20 cellular contexts compared by ENCODE assay signal in the genomic region with DNA sequence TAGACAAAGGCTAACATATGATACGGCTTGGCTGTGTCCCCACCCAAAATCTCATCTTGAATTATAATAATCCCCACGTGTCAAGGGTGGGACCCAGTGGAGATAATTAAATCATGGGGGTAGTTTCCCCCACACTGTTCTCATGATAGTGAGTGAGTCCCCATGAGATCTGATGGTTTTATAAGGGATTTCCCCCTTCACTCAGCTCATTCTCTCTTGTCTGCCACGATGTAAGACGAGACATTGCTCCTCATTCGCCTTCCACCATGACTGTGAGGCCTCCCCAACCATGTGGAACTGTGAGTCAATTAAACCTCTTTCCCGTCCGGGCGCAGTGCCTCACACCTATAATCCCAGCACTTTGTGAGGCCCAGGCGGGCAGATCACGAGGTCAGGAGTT.
A peak's percentile ranks its signal among the peaks of the same experiment; 100 is the strongest.
DNase-seq lines count a peak whose midpoint lies in the region; ATAC-seq, FAIRE-seq and TF ChIP-seq lines count a peak whose summit lies in the region.
"Had no signal": no experiment of that assay in that cellular context is flagged by ENCODE, and none has a peak within 500 bp of the region (broad histone marks: within the 10 kb centered on the region; RNA-seq: fewer than 3 reads in every experiment).

No MANE protein-coding gene starts in this region.

- H3K4me1 Mint-ChIP-seq in stimulated activated naive CD8-positive, alpha-beta T cell treated with anti-CD3 and anti-CD28 coated beads, Interleukin-15, amount 100 ng/mL, for 72 hours: peaks cover 6% of the 10 kb centered on the region

- ATAC-seq in heart left ventricle (no peak), Right ventricle myocardium superior (ENCODE audit: poor library complexity) (no peak), GM12878 (peak; percentile 37), GM19467 (IDR thresholded peaks at IDR 0.05; ENCODE audit: unreplicated experiment) (no peak)
- peak; percentile 67 for ATAC-seq in stimulated activated naive CD8-positive, alpha-beta T cell treated with anti-CD3 and anti-CD28 coated beads, Interleukin-15, Interleukin-2, amounts not matched to agents 100 U/mL and 50 U/mL, for 24 hours
- ATAC-seq in stimulated activated naive CD8-positive, alpha-beta T cell treated with anti-CD3 and anti-CD28 coated beads, Interleukin-15, amount 100 ng/mL, for 72 hours: no peak
- ATAC-seq: A549; CD8-positive, alpha-beta T cell had no signal

- POLR2A ChIA-PET in GM12878 (lab: Charles Lee): no interaction called here

- H3K9ac ChIP-seq in GM12878 (ENCODE audit: control insufficient read depth, insufficient read depth, low read length): no peak overlapping the region

- intact Hi-C loops in heart left ventricle (cut with DNase I): no loop called here
- intact Hi-C loops in Right ventricle myocardium superior (cut with DNase I): no loop called here
- intact Hi-C loops in GM12878 (cut with micrococcal nuclease; ENCODE audit: unreplicated experiment): no loop called here
- intact Hi-C loops in tibial artery (cut with DNase I; ENCODE audit: low total_unique reads): no loop called here
- intact Hi-C loops in testis (cut with DNase I; ENCODE audit: low total_unique reads): no loop called here

- no peaks in the 10 kb centered on the region for H3K27me3 Mint-ChIP-seq in stimulated activated naive CD8-positive, alpha-beta T cell treated with anti-CD3 and anti-CD28 coated beads, Interleukin-15, amount 100 ng/mL, for 72 hours

- H3K27me3 ChIP-seq in heart left ventricle (no peaks in the 10 kb centered on the region), GM12878 (replicated peaks in 1 of 2; ENCODE audit: control insufficient read depth in 2 of 2, insufficient read depth in 2 of 2, low read length in 1 of 2) (no peaks in the 10 kb centered on the region), tibial artery (no peaks in the 10 kb centered on the region), testis (no peaks in the 10 kb centered on the region)
- H3K27me3 ChIP-seq: BE2C had no signal

- no peaks in the 10 kb centered on the region for H3K79me2 ChIP-seq in GM12878 (ENCODE audit: control insufficient read depth, insufficient read depth, low read length)

- H2AFZ ChIP-seq in GM12878 (ENCODE audit: control insufficient read depth, low read depth, low read length): no peak overlapping the region

- H3K27ac ChIP-seq in heart left ventricle (peak overlapping the region in 8 of 12 donors; percentile 26 to 72 (median 56)), GM12878 (ENCODE audit: control insufficient read depth, insufficient read depth) (no peak overlapping the region), tibial artery (peak overlapping the region; percentile 21 to 67), testis (no peak overlapping the region)
- H3K27ac ChIP-seq: A549 had no signal

- 82 to 89% (median 86%) methylated on average over 10 of the region's 10 CpGs for WGBS in heart left ventricle, 4 donors
- 46% methylated on average over 10 of the region's 10 CpGs for WGBS in GM12878 (ENCODE audit: insufficient coverage, insufficient replicate concordance, low lambda C conversion rate, missing lambda C conversion rate)
- WGBS in testis, 2 donors: 75 to 81% methylated on average over 9 to 10 of the region's 10 CpGs

- CTCF ChIA-PET in GM12878 (lab: Yijun Ruan, JAX): no interaction called here

- SMC1A ChIA-PET in GM12878 (lab: Charles Lee; ENCODE audit: uncharacterized antibody, unreplicated experiment): interaction anchor here (0.6 to 1.5 kb wide), 5 partner anchors 10 to 113 kb away, joined by 3 to 7 read pairs (median 3); no protein-coding TSS in a partner anchor

- no peak overlapping the region for H3K4me2 ChIP-seq in GM12878 (ENCODE audit: control insufficient read depth, insufficient read depth)
- H3K4me2 ChIP-seq: A549 had no signal

- H3K27ac Mint-ChIP-seq in stimulated activated naive CD8-positive, alpha-beta T cell treated with anti-CD3 and anti-CD28 coated beads, Interleukin-15, amount 100 ng/mL, for 72 hours: no peak overlapping the region
- H3K27ac Mint-ChIP-seq: CD8-positive, alpha-beta T cell had no signal

- DNase-seq in heart left ventricle (no peak), Right ventricle myocardium superior (no peak), GM12878 (ENCODE audit: low read depth, low spot score) (no peak), tibial artery (no peak), testis (no peak)
- peak; percentile 9 for DNase-seq in stimulated activated naive CD8-positive, alpha-beta T cell treated with anti-CD3 and anti-CD28 coated beads, Interleukin-15, Interleukin-2, amounts not matched to agents 100 U/mL and 50 U/mL, for 24 hours
- no peak for DNase-seq in stimulated activated naive CD8-positive, alpha-beta T cell treated with anti-CD3 and anti-CD28 coated beads, Interleukin-15, amount 100 ng/mL, for 72 hours
- DNase-seq: BE2C; CD8-positive, alpha-beta T cell; COR-L47; DMS153; DMS79 treated with DMSO at 0.1 percent for 48 hours; EL; HCEC 1CT had no signal

- H3K9me3 Mint-ChIP-seq in stimulated activated naive CD8-positive, alpha-beta T cell treated with anti-CD3 and anti-CD28 coated beads, Interleukin-15, amount 100 ng/mL, for 72 hours: no peaks in the 10 kb centered on the region
- H3K9me3 Mint-ChIP-seq: CD14-positive monocyte; CD8-positive, alpha-beta T cell had no signal

- TF ChIP-seq POLR2A in heart left ventricle (IDR thresholded peaks at IDR 0.05): no peak
- no peak for TF ChIP-seq POLR2A in GM12878 (IDR thresholded peaks at IDR 0.05; ENCODE audit: low read depth, low read length)
- no peak for TF ChIP-seq POLR2A in testis (IDR thresholded peaks at IDR 0.05)

- H3K36me3 ChIP-seq in heart left ventricle: no peaks in the 10 kb centered on the region
- H3K36me3 ChIP-seq in GM12878 (ENCODE audit: control insufficient read depth in 2 of 2, insufficient read depth in 2 of 2, low read length in 1 of 2): no peaks in the 10 kb centered on the region
- H3K36me3 ChIP-seq in tibial artery: no peaks in the 10 kb centered on the region
- no peaks in the 10 kb centered on the region for H3K36me3 ChIP-seq in testis (ENCODE audit: low read depth, missing control alignments)
- H3K36me3 ChIP-seq: BE2C had no signal

- no TSS peak for BruUV-seq in GM12878 (replicated peaks; lab: Mats Ljungman, UMichigan)

- RAD21 ChIA-PET in GM12878 (lab: Charles Lee; ENCODE audit: unreplicated experiment): interaction anchor here (1.0 kb wide), 1 partner anchor 27 kb away, joined by 3 read pairs; no protein-coding TSS in a partner anchor

- no peak for TF ChIP-seq RAD21 in GM12878 (IDR thresholded peaks at IDR 0.05; ENCODE audit: insufficient read depth, low read depth, low read length)

- H3K4me1 ChIP-seq in heart left ventricle (peaks cover 2 to 76% (median 55%) of the 10 kb centered on the region in 12 donors), GM12878 (ENCODE audit: control insufficient read depth, insufficient read depth, low read length) (peaks cover 11% of the 10 kb centered on the region), tibial artery (peaks cover 0 to 78% (median 35%) of the 10 kb centered on the region in 4 donors), testis (peaks cover 14% of the 10 kb centered on the region)
- H3K4me1 ChIP-seq: A549 had no signal

- H3K4me3 ChIP-seq in heart left ventricle (no peak overlapping the region), GM12878 (no peak overlapping the region), tibial artery (no peak overlapping the region), testis (no peak overlapping the region)
- H3K4me3 ChIP-seq: A549 had no signal

- in situ Hi-C loops in GM12878 (cut with MboI): no loop called here

- TF ChIP-seq CTCF in heart left ventricle (IDR thresholded peaks at IDR 0.05) (no peak), GM12878 (IDR thresholded peaks at IDR 0.05 in 2 of 3, conservative IDR thresholded peaks at IDR 0.05 in 1 of 3; ENCODE audit: control insufficient read depth in 2 of 3, extremely low read depth in 1 of 3, insufficient read depth in 1 of 3, low read depth in 3 of 3, low read length in 3 of 3) (no peak), tibial artery (IDR thresholded peaks at IDR 0.05) (no peak), testis (IDR thresholded peaks at IDR 0.05) (no peak)

- TF ChIP-seq EP300 in GM12878 (IDR thresholded peaks at IDR 0.05; ENCODE audit: borderline replicate concordance in 1 of 2, control insufficient read depth in 1 of 2, low read depth in 2 of 2, low read length in 2 of 2): no peak

- FAIRE-seq in GM12878 (lab: Jason Lieb, UNC): no peak
- FAIRE-seq: A549, D721Med, G401.6, GM12892 had no signal

- H4K20me1 ChIP-seq in GM12878 (ENCODE audit: control insufficient read depth, insufficient read depth): no peaks in the 10 kb centered on the region

- H3K9me3 ChIP-seq in heart left ventricle (no peaks in the 10 kb centered on the region), GM12878 (replicated peaks; ENCODE audit: control insufficient read depth, insufficient read depth, low read length) (no peaks in the 10 kb centered on the region), tibial artery (no peaks in the 10 kb centered on the region), testis (no peaks in the 10 kb centered on the region)
- H3K9me3 ChIP-seq: A549, BE2C had no signal

- no peak overlapping the region for H3K4me3 Mint-ChIP-seq in stimulated activated naive CD8-positive, alpha-beta T cell treated with anti-CD3 and anti-CD28 coated beads, Interleukin-15, amount 100 ng/mL, for 72 hours
- H3K4me3 Mint-ChIP-seq: CD14-positive monocyte; CD8-positive, alpha-beta T cell had no signal

TF ChIP-seq in GM12878, 131 proteins besides CTCF, POLR2A, EP300 and RAD21 (continues in another document):
- TF ChIP-seq MEF2B (IDR thresholded peaks at IDR 0.05; ENCODE audit: partially characterized antibody, poor library complexity, severe bottlenecking): peak; percentile 52
- no peak for TF ChIP-seq SMC3 (IDR thresholded peaks at IDR 0.05; ENCODE audit: borderline replicate concordance, low read length)
- TF ChIP-seq HDAC2 (IDR thresholded peaks at IDR 0.05): no peak

Comparison
In these comparisons a context has a peak if more than half of its experiments do, and no peak if none do; other contexts are left out.
1. ATAC-seq: peak in stimulated activated naive CD8-positive, alpha-beta T cell treated with anti-CD3 and anti-CD28 coated beads, Interleukin-15, Interleukin-2, amounts not matched to agents 100 U/mL and 50 U/mL, for 24 hours (single experiment) and GM12878 (single experiment); none in heart left ventricle (0 of 4), Right ventricle myocardium superior (single experiment), stimulated activated naive CD8-positive, alpha-beta T cell treated with anti-CD3 and anti-CD28 coated beads, Interleukin-15, amount 100 ng/mL, for 72 hours (single experiment) and GM19467 (single experiment).
2. H3K27ac ChIP-seq: peak in heart left ventricle (8 of 12) and tibial artery (2 of 2); none in GM12878 (single experiment) and testis (0 of 2).